Comparison of ENCODE assay signal across 1 cellular context in genomic region chr19:48672994-48673393, GRCh38.
TF ChIP-seq lines count a peak whose summit lies in the region.

NTN5 (minus strand) TSS chr19:48673017; CDS start chr19:48670986, 2,031 bp downstream.

TF ChIP-seq in H1, 55 proteins besides CTCF, POLR2A, EP300 and RAD21:
- no peak for TF ChIP-seq RBBP5 (IDR thresholded peaks at IDR 0.05; ENCODE audit: borderline replicate concordance, low read depth, low read length)
- TF ChIP-seq, protein P1, sequence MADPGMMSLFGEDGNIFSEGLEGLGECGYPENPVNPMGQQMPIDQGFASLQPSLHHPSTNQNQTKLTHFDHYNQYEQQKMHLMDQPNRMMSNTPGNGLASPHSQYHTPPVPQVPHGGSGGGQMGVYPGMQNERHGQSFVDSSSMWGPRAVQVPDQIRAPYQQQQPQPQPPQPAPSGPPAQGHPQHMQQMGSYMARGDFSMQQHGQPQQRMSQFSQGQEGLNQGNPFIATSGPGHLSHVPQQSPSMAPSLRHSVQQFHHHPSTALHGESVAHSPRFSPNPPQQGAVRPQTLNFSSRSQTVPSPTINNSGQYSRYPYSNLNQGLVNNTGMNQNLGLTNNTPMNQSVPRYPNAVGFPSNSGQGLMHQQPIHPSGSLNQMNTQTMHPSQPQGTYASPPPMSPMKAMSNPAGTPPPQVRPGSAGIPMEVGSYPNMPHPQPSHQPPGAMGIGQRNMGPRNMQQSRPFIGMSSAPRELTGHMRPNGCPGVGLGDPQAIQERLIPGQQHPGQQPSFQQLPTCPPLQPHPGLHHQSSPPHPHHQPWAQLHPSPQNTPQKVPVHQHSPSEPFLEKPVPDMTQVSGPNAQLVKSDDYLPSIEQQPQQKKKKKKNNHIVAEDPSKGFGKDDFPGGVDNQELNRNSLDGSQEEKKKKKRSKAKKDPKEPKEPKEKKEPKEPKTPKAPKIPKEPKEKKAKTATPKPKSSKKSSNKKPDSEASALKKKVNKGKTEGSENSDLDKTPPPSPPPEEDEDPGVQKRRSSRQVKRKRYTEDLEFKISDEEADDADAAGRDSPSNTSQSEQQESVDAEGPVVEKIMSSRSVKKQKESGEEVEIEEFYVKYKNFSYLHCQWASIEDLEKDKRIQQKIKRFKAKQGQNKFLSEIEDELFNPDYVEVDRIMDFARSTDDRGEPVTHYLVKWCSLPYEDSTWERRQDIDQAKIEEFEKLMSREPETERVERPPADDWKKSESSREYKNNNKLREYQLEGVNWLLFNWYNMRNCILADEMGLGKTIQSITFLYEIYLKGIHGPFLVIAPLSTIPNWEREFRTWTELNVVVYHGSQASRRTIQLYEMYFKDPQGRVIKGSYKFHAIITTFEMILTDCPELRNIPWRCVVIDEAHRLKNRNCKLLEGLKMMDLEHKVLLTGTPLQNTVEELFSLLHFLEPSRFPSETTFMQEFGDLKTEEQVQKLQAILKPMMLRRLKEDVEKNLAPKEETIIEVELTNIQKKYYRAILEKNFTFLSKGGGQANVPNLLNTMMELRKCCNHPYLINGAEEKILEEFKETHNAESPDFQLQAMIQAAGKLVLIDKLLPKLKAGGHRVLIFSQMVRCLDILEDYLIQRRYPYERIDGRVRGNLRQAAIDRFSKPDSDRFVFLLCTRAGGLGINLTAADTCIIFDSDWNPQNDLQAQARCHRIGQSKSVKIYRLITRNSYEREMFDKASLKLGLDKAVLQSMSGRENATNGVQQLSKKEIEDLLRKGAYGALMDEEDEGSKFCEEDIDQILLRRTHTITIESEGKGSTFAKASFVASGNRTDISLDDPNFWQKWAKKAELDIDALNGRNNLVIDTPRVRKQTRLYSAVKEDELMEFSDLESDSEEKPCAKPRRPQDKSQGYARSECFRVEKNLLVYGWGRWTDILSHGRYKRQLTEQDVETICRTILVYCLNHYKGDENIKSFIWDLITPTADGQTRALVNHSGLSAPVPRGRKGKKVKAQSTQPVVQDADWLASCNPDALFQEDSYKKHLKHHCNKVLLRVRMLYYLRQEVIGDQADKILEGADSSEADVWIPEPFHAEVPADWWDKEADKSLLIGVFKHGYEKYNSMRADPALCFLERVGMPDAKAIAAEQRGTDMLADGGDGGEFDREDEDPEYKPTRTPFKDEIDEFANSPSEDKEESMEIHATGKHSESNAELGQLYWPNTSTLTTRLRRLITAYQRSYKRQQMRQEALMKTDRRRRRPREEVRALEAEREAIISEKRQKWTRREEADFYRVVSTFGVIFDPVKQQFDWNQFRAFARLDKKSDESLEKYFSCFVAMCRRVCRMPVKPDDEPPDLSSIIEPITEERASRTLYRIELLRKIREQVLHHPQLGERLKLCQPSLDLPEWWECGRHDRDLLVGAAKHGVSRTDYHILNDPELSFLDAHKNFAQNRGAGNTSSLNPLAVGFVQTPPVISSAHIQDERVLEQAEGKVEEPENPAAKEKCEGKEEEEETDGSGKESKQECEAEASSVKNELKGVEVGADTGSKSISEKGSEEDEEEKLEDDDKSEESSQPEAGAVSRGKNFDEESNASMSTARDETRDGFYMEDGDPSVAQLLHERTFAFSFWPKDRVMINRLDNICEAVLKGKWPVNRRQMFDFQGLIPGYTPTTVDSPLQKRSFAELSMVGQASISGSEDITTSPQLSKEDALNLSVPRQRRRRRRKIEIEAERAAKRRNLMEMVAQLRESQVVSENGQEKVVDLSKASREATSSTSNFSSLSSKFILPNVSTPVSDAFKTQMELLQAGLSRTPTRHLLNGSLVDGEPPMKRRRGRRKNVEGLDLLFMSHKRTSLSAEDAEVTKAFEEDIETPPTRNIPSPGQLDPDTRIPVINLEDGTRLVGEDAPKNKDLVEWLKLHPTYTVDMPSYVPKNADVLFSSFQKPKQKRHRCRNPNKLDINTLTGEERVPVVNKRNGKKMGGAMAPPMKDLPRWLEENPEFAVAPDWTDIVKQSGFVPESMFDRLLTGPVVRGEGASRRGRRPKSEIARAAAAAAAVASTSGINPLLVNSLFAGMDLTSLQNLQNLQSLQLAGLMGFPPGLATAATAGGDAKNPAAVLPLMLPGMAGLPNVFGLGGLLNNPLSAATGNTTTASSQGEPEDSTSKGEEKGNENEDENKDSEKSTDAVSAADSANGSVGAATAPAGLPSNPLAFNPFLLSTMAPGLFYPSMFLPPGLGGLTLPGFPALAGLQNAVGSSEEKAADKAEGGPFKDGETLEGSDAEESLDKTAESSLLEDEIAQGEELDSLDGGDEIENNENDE (IDR thresholded peaks at IDR 0.05; ENCODE audit: insufficient replicate concordance, low read length) = no peak
- no peak for TF ChIP-seq KDM5A (IDR thresholded peaks at IDR 0.05; ENCODE audit: low read length)
- TF ChIP-seq, protein P2, sequence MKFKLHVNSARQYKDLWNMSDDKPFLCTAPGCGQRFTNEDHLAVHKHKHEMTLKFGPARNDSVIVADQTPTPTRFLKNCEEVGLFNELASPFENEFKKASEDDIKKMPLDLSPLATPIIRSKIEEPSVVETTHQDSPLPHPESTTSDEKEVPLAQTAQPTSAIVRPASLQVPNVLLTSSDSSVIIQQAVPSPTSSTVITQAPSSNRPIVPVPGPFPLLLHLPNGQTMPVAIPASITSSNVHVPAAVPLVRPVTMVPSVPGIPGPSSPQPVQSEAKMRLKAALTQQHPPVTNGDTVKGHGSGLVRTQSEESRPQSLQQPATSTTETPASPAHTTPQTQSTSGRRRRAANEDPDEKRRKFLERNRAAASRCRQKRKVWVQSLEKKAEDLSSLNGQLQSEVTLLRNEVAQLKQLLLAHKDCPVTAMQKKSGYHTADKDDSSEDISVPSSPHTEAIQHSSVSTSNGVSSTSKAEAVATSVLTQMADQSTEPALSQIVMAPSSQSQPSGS (IDR thresholded peaks at IDR 0.05; ENCODE audit: low read length) = no peak
- TF ChIP-seq GABPA (IDR thresholded peaks at IDR 0.05; ENCODE audit: borderline replicate concordance, insufficient read depth, low read length) = no peak
- no peak for TF ChIP-seq JUND (IDR thresholded peaks at IDR 0.05; ENCODE audit: low read length)
- TF ChIP-seq SP2 (IDR thresholded peaks at IDR 0.05; ENCODE audit: low read length) = no peak
- TF ChIP-seq GTF2F1 (IDR thresholded peaks at IDR 0.05; ENCODE audit: borderline replicate concordance, low read depth, low read length) = no peak
- no peak for TF ChIP-seq SIRT6 (IDR thresholded peaks at IDR 0.05; ENCODE audit: low read length)
- TF ChIP-seq KDM4A (IDR thresholded peaks at IDR 0.05; ENCODE audit: low read depth, low read length, severe bottlenecking) = no peak
- no peak for TF ChIP-seq CTBP2 (IDR thresholded peaks at IDR 0.05; ENCODE audit: borderline replicate concordance, insufficient read depth, insufficient read length, low read length)
- TF ChIP-seq CBX8 (IDR thresholded peaks at IDR 0.05; ENCODE audit: borderline replicate concordance, low read depth, low read length) = no peak
- TF ChIP-seq SIN3A (conservative IDR thresholded peaks at IDR 0.05 in 1 of 2, IDR thresholded peaks at IDR 0.05 in 1 of 2; ENCODE audit: low read depth in 1 of 2, low read length in 2 of 2) = no peak
- TF ChIP-seq CEBPB (IDR thresholded peaks at IDR 0.05; ENCODE audit: low read depth, low read length) = no peak
- TF ChIP-seq YY1 (IDR thresholded peaks at IDR 0.05; ENCODE audit: low read depth, low read length) = no peak
- TF ChIP-seq FOSL1 (IDR thresholded peaks at IDR 0.05; ENCODE audit: insufficient read depth, low read depth, low read length) = no peak
- no peak for TF ChIP-seq BACH1 (IDR thresholded peaks at IDR 0.05; ENCODE audit: low read length)
